ENCODE assay signal across 1 cellular context in genomic region chr10:103968441-103969391, GRCh38.
A peak's percentile ranks its signal among the peaks of the same experiment; 100 is the strongest.
TF ChIP-seq lines count a peak whose summit lies in the region.

No MANE protein-coding gene starts in this region.

TF ChIP-seq in HepG2, 621 proteins besides CTCF, POLR2A, EP300 and RAD21:
- TF ChIP-seq ZBTB38 (CRISPR knock-in tag; IDR thresholded peaks at IDR 0.05) (peak; percentile 60; the same call in 1 of the 2 replicates), PRDM10 (CRISPR knock-in tag; IDR thresholded peaks at IDR 0.05; ENCODE audit: low read depth) (no peak), ATF7 (IDR thresholded peaks at IDR 0.05) (0 out of 2 replicates have a peak, but pooled peaks have one; percentile 14), ATF7 (CRISPR knock-in tag; IDR thresholded peaks at IDR 0.05) (no peak), ZNF652 (CRISPR knock-in tag; IDR thresholded peaks at IDR 0.05; ENCODE audit: borderline replicate concordance, low read depth) (0 out of 2 replicates have a peak, but pooled peaks have one; percentile 24)
TF ChIP-seq in HepG2: peak in this region for 3.
